In the genomic region with DNA sequence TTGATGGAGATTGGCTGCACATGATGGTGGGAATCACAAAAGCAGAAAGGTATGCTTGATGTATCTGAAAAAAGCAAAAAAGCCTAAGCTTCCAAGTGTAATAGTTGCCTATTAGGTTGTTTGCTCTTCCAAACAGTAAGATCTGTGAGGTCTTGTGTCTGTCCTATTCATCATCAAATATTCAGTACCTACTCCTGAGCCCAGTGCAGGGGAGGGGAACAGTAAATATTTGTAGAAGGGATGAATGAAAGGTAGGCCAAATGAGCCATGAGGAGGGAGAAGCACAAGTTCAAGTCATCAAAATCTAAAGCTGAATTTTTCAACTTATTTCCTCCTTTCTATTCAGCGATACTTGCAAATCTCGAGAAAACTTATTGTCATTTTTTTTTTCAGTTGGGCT, we compare ENCODE assay signal across 27 cellular contexts.
"Had no signal": no experiment of that assay in that cellular context is flagged by ENCODE, and none has a peak within 500 bp of the region (broad histone marks: within the 10 kb centered on the region; RNA-seq: fewer than 3 reads in every experiment).

No MANE protein-coding gene starts in this region.

- ATAC-seq: activated CD8-positive, alpha-beta T cell treated with anti-CD3 and anti-CD28 coated beads for 36 hours; activated T-cell treated with anti-CD3 and anti-CD28 coated beads, Interleukin-2, amount 50 U/mL, for 72 hours; activated T-helper 17 cell treated with anti-CD3 and anti-CD28 coated beads, Interleukin-2, amount 50 U/mL, for 72 hours had no signal

- DNase-seq: activated B cell treated with CpG ODN at 0.5 μM for 24 hours; activated CD4-positive, alpha-beta T cell treated with anti-CD3 and anti-CD28 coated beads for 48 hours; activated CD4-positive, CD25-positive, alpha-beta regulatory T cell treated with anti-CD3 and anti-CD28 coated beads, Interleukin-2, amount 50 U/mL, for 72 hours; activated CD8-positive, alpha-beta T cell treated with anti-CD3 and anti-CD28 coated beads for 36 hours; activated effector memory CD4-positive, alpha-beta T cell treated with anti-CD3 and anti-CD28 coated beads, Interleukin-2, amount 50 U/mL, for 16 hours; activated naive CD4-positive, alpha-beta T cell; activated naive CD4-positive, alpha-beta T cell treated with anti-CD3 and anti-CD28 coated beads, Interleukin-2, amount 50 U/mL, for 16 hours; activated naive CD8-positive, alpha-beta T cell treated with anti-CD3 and anti-CD28 coated beads for 36 hours; activated T-cell treated with anti-CD3 and anti-CD28 coated beads, Interleukin-2, amount 50 U/mL, for 1 hour; activated T-cell treated with anti-CD3 and anti-CD28 coated beads, Interleukin-2, amount 50 U/mL, for 72 hours; amniotic stem cell; aorta; brain microvascular endothelial cell; central memory CD4-positive, alpha-beta T cell; MM.1S; MV-4-11; NCI-H1092; NCI-H1694 treated with DMSO at 0.1 percent for 48 hours; NCI-H2029; NCI-H446; NCI-H524 treated with DMSO at 0.1 percent for 48 hours; Right ventricle myocardium superior; SW 1271; T-helper 1 cell; T-helper 2 cell; T-helper 9 cell had no signal
